In genomic region chr6:13217206-13217905, GRCh38 we compare ENCODE assay signal across 14 cellular contexts.
A peak's percentile ranks its signal among the peaks of the same experiment; 100 is the strongest.
DNase-seq lines count a peak whose midpoint lies in the region; ATAC-seq, FAIRE-seq and TF ChIP-seq lines count a peak whose summit lies in the region.
"Had no signal": no experiment of that assay in that cellular context is flagged by ENCODE, and none has a peak within 500 bp of the region (broad histone marks: within the 10 kb centered on the region; RNA-seq: fewer than 3 reads in every experiment).

No MANE protein-coding gene starts in this region.

- POLR2A ChIA-PET in GM12878 (lab: Charles Lee): interaction anchor here (1.0 kb wide), 1 partner anchor 86 kb away, joined by 3 read pairs; no protein-coding TSS in a partner anchor

- H3K4me3 ChIP-seq in GM12878: no peak overlapping the region
- peak overlapping the region in 1 of 2 experiments; percentile 14 for H3K4me3 ChIP-seq in neutrophil (ENCODE audit: low read depth in 1 of 2, low read length in 1 of 2)

- intact Hi-C loops in GM12878 (cut with micrococcal nuclease; ENCODE audit: unreplicated experiment): no loop called here

- H3K4me1 ChIP-seq in GM12878 (ENCODE audit: control insufficient read depth, insufficient read depth, low read length): 0 out of 2 replicates have a peak, but pooled peaks cover 4% of the 10 kb centered on the region
- peaks cover 36 to 40% of the 10 kb centered on the region in 2 experiments for H3K4me1 ChIP-seq in neutrophil (ENCODE audit: control insufficient read depth in 1 of 2, insufficient read depth in 1 of 2, low read depth in 1 of 2, low read length in 1 of 2)

- BruUV-seq in GM12878 (replicated peaks; lab: Mats Ljungman, UMichigan): no TSS peak

- SMC1A ChIA-PET in GM12878 (lab: Charles Lee; ENCODE audit: uncharacterized antibody, unreplicated experiment): interaction anchor here (0.5 to 3.2 kb wide), 10 partner anchors 12 to 594 kb away, joined by 3 to 21 read pairs (median 4); no protein-coding TSS in a partner anchor

- H3K27ac ChIP-seq in GM12878 (ENCODE audit: control insufficient read depth, insufficient read depth) (no peak overlapping the region), neutrophil (peak overlapping the region; percentile 90)
- H3K27ac ChIP-seq: HL-60 had no signal

- H3K27me3 ChIP-seq in GM12878 (replicated peaks in 1 of 2; ENCODE audit: control insufficient read depth in 2 of 2, insufficient read depth in 2 of 2, low read length in 1 of 2) (no peaks in the 10 kb centered on the region; a peak in 1 of 4 replicates), neutrophil (no peaks in the 10 kb centered on the region)

- WGBS in GM12878 (ENCODE audit: insufficient coverage, insufficient replicate concordance, low lambda C conversion rate, missing lambda C conversion rate): 1% methylated on average over 4 of the region's 4 CpGs

- TF ChIP-seq RAD21 in GM12878 (IDR thresholded peaks at IDR 0.05; ENCODE audit: insufficient read depth, low read depth, low read length): no peak

- H3K4me2 ChIP-seq in GM12878 (ENCODE audit: control insufficient read depth, insufficient read depth): peak overlapping the region; percentile 10; the same call in 1 of the 2 replicates

- no peaks in the 10 kb centered on the region for H4K20me1 ChIP-seq in GM12878 (ENCODE audit: control insufficient read depth, insufficient read depth)

- peak; percentile 16 for DNase-seq in EL
- DNase-seq in GM12878 (ENCODE audit: low read depth, low spot score): no peak
- no peak for DNase-seq in NCI-H1092 (lab: John Stamatoyannopoulos, UW)
- DNase-seq in activated T-cell treated with anti-CD3 and anti-CD28 coated beads for 4 hours: no peak
- DNase-seq: activated CD8-positive, alpha-beta T cell treated with anti-CD3 and anti-CD28 coated beads for 36 hours; NCI-H345; T-helper 2 cell had no signal

- in situ Hi-C loops in GM12878 (cut with MboI): no loop called here

- peak; percentile 49 for ATAC-seq in HG03095 (IDR thresholded peaks at IDR 0.05; ENCODE audit: unreplicated experiment)
- peak; percentile 84 for ATAC-seq in GM12878
- no peak for ATAC-seq in GM19328 (IDR thresholded peaks at IDR 0.05; ENCODE audit: unreplicated experiment)
- ATAC-seq in HG03469 (IDR thresholded peaks at IDR 0.05; ENCODE audit: unreplicated experiment): no peak
- ATAC-seq: activated CD8-positive, alpha-beta T cell treated with anti-CD3 and anti-CD28 coated beads for 36 hours; activated naive CD4-positive, alpha-beta T cell treated with anti-CD3 and anti-CD28 coated beads, Interleukin-2, amount 50 U/mL, for 72 hours had no signal

- no peaks in the 10 kb centered on the region for H3K36me3 ChIP-seq in GM12878 (ENCODE audit: control insufficient read depth in 2 of 2, insufficient read depth in 2 of 2, low read length in 1 of 2)
- H3K36me3 ChIP-seq in neutrophil: no peaks in the 10 kb centered on the region

- CTCF ChIA-PET in GM12878 (lab: Yijun Ruan, JAX): interaction anchor here (0.6 to 1.1 kb wide), 7 partner anchors 10 to 115 kb away, joined by 3 to 6 read pairs (median 3); no protein-coding TSS in a partner anchor

- TF ChIP-seq CTCF in GM12878 (IDR thresholded peaks at IDR 0.05 in 2 of 3, conservative IDR thresholded peaks at IDR 0.05 in 1 of 3; ENCODE audit: control insufficient read depth in 2 of 3, extremely low read depth in 1 of 3, insufficient read depth in 1 of 3, low read depth in 3 of 3, low read length in 3 of 3) (no peak), neutrophil (IDR thresholded peaks at IDR 0.05) (no peak)

- RAD21 ChIA-PET in GM12878 (lab: Charles Lee; ENCODE audit: unreplicated experiment): interaction anchor here (1.0 to 1.6 kb wide), 6 partner anchors 12 to 112 kb away, joined by 3 to 9 read pairs (median 4); partner anchors contain the start of gene TBC1D7

- no peaks in the 10 kb centered on the region for H3K79me2 ChIP-seq in GM12878 (ENCODE audit: control insufficient read depth, insufficient read depth, low read length)

- no peak overlapping the region for H3K9ac ChIP-seq in GM12878 (ENCODE audit: control insufficient read depth, insufficient read depth, low read length)

- no peak overlapping the region for H2AFZ ChIP-seq in GM12878 (ENCODE audit: control insufficient read depth, low read depth, low read length)

- H3K9me3 ChIP-seq in GM12878 (replicated peaks; ENCODE audit: control insufficient read depth, insufficient read depth, low read length): no peaks in the 10 kb centered on the region
- H3K9me3 ChIP-seq in neutrophil: no peaks in the 10 kb centered on the region

- no peak for TF ChIP-seq EP300 in GM12878 (IDR thresholded peaks at IDR 0.05; ENCODE audit: borderline replicate concordance in 1 of 2, control insufficient read depth in 1 of 2, low read depth in 2 of 2, low read length in 2 of 2)

- no peak for TF ChIP-seq POLR2A in GM12878 (IDR thresholded peaks at IDR 0.05; ENCODE audit: low read depth, low read length)

- peak; percentile 52 for FAIRE-seq in GM12878 (lab: Jason Lieb, UNC)
- FAIRE-seq: colon had no signal

TF ChIP-seq in GM12878, 131 proteins besides CTCF, POLR2A, EP300 and RAD21 (continues in another document):
- TF ChIP-seq GABPA (IDR thresholded peaks at IDR 0.05; ENCODE audit: low read depth): no peak
- TF ChIP-seq MYB (IDR thresholded peaks at IDR 0.05; ENCODE audit: borderline replicate concordance, low read depth, low read length): no peak
- TF ChIP-seq, protein P1, sequence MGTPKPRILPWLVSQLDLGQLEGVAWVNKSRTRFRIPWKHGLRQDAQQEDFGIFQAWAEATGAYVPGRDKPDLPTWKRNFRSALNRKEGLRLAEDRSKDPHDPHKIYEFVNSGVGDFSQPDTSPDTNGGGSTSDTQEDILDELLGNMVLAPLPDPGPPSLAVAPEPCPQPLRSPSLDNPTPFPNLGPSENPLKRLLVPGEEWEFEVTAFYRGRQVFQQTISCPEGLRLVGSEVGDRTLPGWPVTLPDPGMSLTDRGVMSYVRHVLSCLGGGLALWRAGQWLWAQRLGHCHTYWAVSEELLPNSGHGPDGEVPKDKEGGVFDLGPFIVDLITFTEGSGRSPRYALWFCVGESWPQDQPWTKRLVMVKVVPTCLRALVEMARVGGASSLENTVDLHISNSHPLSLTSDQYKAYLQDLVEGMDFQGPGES (IDR thresholded peaks at IDR 0.05): no peak
- TF ChIP-seq NFIC (IDR thresholded peaks at IDR 0.05; ENCODE audit: low read depth, low read length): no peak
- TF ChIP-seq IKZF1 (conservative IDR thresholded peaks at IDR 0.05): no peak
- TF ChIP-seq PAX5 (IDR thresholded peaks at IDR 0.05; ENCODE audit: borderline replicate concordance, low read depth, low read length): peak; percentile 79
- no peak for TF ChIP-seq NKRF (conservative IDR thresholded peaks at IDR 0.05)
- TF ChIP-seq ZBTB40 (IDR thresholded peaks at IDR 0.05; ENCODE audit: borderline replicate concordance): peak; percentile 26; the same call in 1 of the 2 replicates

Comparison
In these comparisons a context has a peak if more than half of its experiments do, and no peak if none do; other contexts are left out.
1. ATAC-seq: peak in HG03095 (single experiment) and GM12878 (single experiment); none in GM19328 (single experiment) and HG03469 (single experiment).